Comparison of ENCODE assay signal across 10 cellular contexts in the genomic region with DNA sequence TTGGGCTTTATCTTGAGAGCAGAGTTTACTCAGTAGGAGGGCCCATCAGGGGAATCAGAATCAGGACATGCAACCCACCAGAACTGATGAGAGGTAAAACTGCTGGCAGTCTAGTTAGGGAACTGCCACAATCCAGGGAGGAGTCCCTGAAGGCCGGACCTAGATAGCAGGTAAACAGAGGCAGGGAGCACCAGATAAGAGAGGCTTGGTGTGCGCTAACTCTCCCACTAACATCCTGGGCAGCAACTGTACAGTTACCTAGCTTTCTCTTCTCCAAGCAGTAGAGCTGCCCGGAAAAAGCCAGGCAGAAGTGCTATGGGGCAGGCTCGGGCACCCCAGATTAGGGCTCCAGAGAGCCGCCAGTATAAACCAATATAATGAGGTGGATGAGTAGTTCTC. TPM values are rescaled to one million over a fixed set of nuclear protein-coding genes. Genes with fewer than 3 reads are reported as not detected.
A peak's percentile ranks its signal among the peaks of the same experiment; 100 is the strongest.
DNase-seq lines count a peak whose midpoint lies in the region; ATAC-seq and TF ChIP-seq lines count a peak whose summit lies in the region.
"Had no signal": no experiment of that assay in that cellular context is flagged by ENCODE, and none has a peak within 500 bp of the region (broad histone marks: within the 10 kb centered on the region; RNA-seq: fewer than 3 reads in every experiment).

No MANE protein-coding gene starts in this region.

- H3K36me3 ChIP-seq in HCT116 (ENCODE audit: control insufficient read depth in 1 of 2, insufficient read depth in 2 of 2, low read length in 2 of 2) = no peaks in the 10 kb centered on the region
- H3K36me3 ChIP-seq in iPS-18a (ENCODE audit: control insufficient read depth, low read depth, low read length) = no peaks in the 10 kb centered on the region

- ATAC-seq in HCT116 (no peak), GM21576 (IDR thresholded peaks at IDR 0.05; ENCODE audit: unreplicated experiment) (no peak), HG02970 (IDR thresholded peaks at IDR 0.05; ENCODE audit: low FRiP score, unreplicated experiment) (no peak)
- no peak for ATAC-seq in activated naive CD8-positive, alpha-beta T cell treated with anti-CD3 and anti-CD28 coated beads, Interleukin-2, amount 50 U/mL, for 24 hours

- RAD21 ChIA-PET in HCT116 (lab: Charles Lee; ENCODE audit: low non-redundant PET in 1 of 2, low total read pairs in 2 of 2, uncharacterized antibody in 2 of 2, unreplicated experiment in 2 of 2) = interaction anchor here in 1 of 2 experiments (0.7 to 1.1 kb wide), 2 partner anchors 122 to 144 kb away, joined by 3 read pairs; no protein-coding TSS in a partner anchor

- CTCF ChIA-PET in HCT116 (lab: Charles Lee) = interaction anchor here (2.3 kb wide), 1 partner anchor 144 kb away, joined by 6 read pairs; no protein-coding TSS in a partner anchor

- H3K4me3 ChIP-seq in HCT116 (replicated peaks in 1 of 2; ENCODE audit: low read depth in 1 of 2, low read length in 2 of 2) (no peak overlapping the region), iPS-18a (ENCODE audit: low read length) (peak overlapping the region; percentile 76), skin epidermis (no peak overlapping the region)

- no peaks in the 10 kb centered on the region for H3K36me3 Mint-ChIP-seq in activated naive CD8-positive, alpha-beta T cell treated with anti-CD3 and anti-CD28 coated beads, Interleukin-2, amount 50 U/mL, for 24 hours (ENCODE audit: low read depth)

- intact Hi-C loops in HCT116 (cut with micrococcal nuclease) = loop anchor here (10.0 kb wide), 1 partner anchor 388 kb away; no protein-coding TSS in a partner anchor

- H3K4me1 Mint-ChIP-seq in activated naive CD8-positive, alpha-beta T cell treated with anti-CD3 and anti-CD28 coated beads, Interleukin-2, amount 50 U/mL, for 24 hours = peaks cover 9% of the 10 kb centered on the region

- TF ChIP-seq POLR2A in HCT116 (IDR thresholded peaks at IDR 0.05; ENCODE audit: borderline replicate concordance, extremely low read depth, insufficient read depth, insufficient read length) = no peak

- no peak for TF ChIP-seq CTCF in HCT116 (IDR thresholded peaks at IDR 0.05 in 2 of 3, conservative IDR thresholded peaks at IDR 0.05 in 1 of 3; ENCODE audit: borderline replicate concordance in 1 of 3, insufficient read depth in 1 of 3, low read depth in 2 of 3, low read length in 2 of 3)

- H3K27ac Mint-ChIP-seq in activated naive CD8-positive, alpha-beta T cell treated with anti-CD3 and anti-CD28 coated beads, Interleukin-2, amount 50 U/mL, for 24 hours = no peak overlapping the region

- H3K79me2 ChIP-seq in HCT116 (ENCODE audit: insufficient read depth, low read length) = peaks cover 35% of the 10 kb centered on the region

- H3K4me2 ChIP-seq in HCT116 (ENCODE audit: low read length) = peak overlapping the region; percentile 82; the same call in 1 of the 2 replicates

- peaks cover 5 to 23% of the 10 kb centered on the region in 2 experiments; a peak in 3 of 4 replicates for H3K4me1 ChIP-seq in HCT116 (ENCODE audit: control insufficient read depth in 1 of 2, insufficient read depth in 2 of 2, low read length in 2 of 2)
- peaks cover 43% of the 10 kb centered on the region for H3K4me1 ChIP-seq in iPS-18a (ENCODE audit: control insufficient read depth, low read depth, low read length)

- no peak overlapping the region for H3K27ac ChIP-seq in HCT116 (ENCODE audit: low read depth, low read length)
- H3K27ac ChIP-seq in iPS-18a (ENCODE audit: low read length) = no peak overlapping the region
- H3K27ac ChIP-seq in skin epidermis = peak overlapping the region in 19 of 21 experiments; percentile 42 to 98 (median 96)

- POLR2A ChIA-PET in HCT116 (lab: Charles Lee) = no interaction called here

- no peaks in the 10 kb centered on the region for H3K9me3 Mint-ChIP-seq in activated naive CD8-positive, alpha-beta T cell treated with anti-CD3 and anti-CD28 coated beads, Interleukin-2, amount 50 U/mL, for 24 hours
- H3K9me3 Mint-ChIP-seq: activated naive CD8-positive, alpha-beta T cell treated with anti-CD3 and anti-CD28 coated beads, Interleukin-2, amount 10 ng/mL, durations not matched to agents 7 days and 5 days had no signal

- BruUV-seq in HCT116 (replicated peaks; lab: Mats Ljungman, UMichigan) = no TSS peak

- no peaks in the 10 kb centered on the region for H3K9me2 ChIP-seq in HCT116 (ENCODE audit: insufficient read depth)

- DNase-seq in HCT116 (ENCODE audit: low read depth, low spot score) (no peak), D341Med (ENCODE audit: low spot score) (no peak)
- no peak for DNase-seq in activated naive CD8-positive, alpha-beta T cell treated with anti-CD3 and anti-CD28 coated beads, Interleukin-2, amount 50 U/mL, for 24 hours
- DNase-seq in stimulated activated CD4-positive, alpha-beta T cell treated with anti-CD3 and anti-CD28 coated beads, Interleukin-4, amount 100 ng/mL, for 24 hours = no peak
- DNase-seq: activated CD4-positive, alpha-beta T cell treated with anti-CD3 and anti-CD28 coated beads for 1 hour; activated naive CD8-positive, alpha-beta T cell treated with anti-CD3 and anti-CD28 coated beads, Interleukin-2, amount 10 ng/mL, durations not matched to agents 7 days and 5 days had no signal

- no peaks in the 10 kb centered on the region for H4K20me1 ChIP-seq in HCT116 (ENCODE audit: insufficient read depth)

- H3K9me3 ChIP-seq in HCT116 (ENCODE audit: control insufficient read depth in 1 of 2, insufficient read depth in 1 of 2, low read depth in 1 of 2, low read length in 2 of 2) (no peaks in the 10 kb centered on the region), iPS-18a (ENCODE audit: control insufficient read depth, low read depth, low read length) (no peaks in the 10 kb centered on the region)

- H3K9ac ChIP-seq in HCT116 (ENCODE audit: low read length) (no peak overlapping the region), iPS-18a (ENCODE audit: low read length) (no peak overlapping the region)

- TF ChIP-seq RAD21 in HCT116 (IDR thresholded peaks at IDR 0.05; ENCODE audit: low read depth) = no peak

- peaks cover 34% of the 10 kb centered on the region for H3K27me3 Mint-ChIP-seq in activated naive CD8-positive, alpha-beta T cell treated with anti-CD3 and anti-CD28 coated beads, Interleukin-2, amount 50 U/mL, for 24 hours

- H3K4me3 Mint-ChIP-seq in activated naive CD8-positive, alpha-beta T cell treated with anti-CD3 and anti-CD28 coated beads, Interleukin-2, amount 50 U/mL, for 24 hours = peak overlapping the region; percentile 52

- H2AFZ ChIP-seq in HCT116 (ENCODE audit: low read depth, low read length, poor library complexity, severe bottlenecking) = no peak overlapping the region

- H3K27me3 ChIP-seq in HCT116 (ENCODE audit: insufficient read depth, low read length) = no peaks in the 10 kb centered on the region
- peaks cover 68% of the 10 kb centered on the region for H3K27me3 ChIP-seq in iPS-18a (ENCODE audit: control insufficient read depth, insufficient read depth, low read length)

TF ChIP-seq in HCT116, 20 proteins besides CTCF, POLR2A, EP300 and RAD21 (continues in another document):
- TF ChIP-seq, protein P1, sequence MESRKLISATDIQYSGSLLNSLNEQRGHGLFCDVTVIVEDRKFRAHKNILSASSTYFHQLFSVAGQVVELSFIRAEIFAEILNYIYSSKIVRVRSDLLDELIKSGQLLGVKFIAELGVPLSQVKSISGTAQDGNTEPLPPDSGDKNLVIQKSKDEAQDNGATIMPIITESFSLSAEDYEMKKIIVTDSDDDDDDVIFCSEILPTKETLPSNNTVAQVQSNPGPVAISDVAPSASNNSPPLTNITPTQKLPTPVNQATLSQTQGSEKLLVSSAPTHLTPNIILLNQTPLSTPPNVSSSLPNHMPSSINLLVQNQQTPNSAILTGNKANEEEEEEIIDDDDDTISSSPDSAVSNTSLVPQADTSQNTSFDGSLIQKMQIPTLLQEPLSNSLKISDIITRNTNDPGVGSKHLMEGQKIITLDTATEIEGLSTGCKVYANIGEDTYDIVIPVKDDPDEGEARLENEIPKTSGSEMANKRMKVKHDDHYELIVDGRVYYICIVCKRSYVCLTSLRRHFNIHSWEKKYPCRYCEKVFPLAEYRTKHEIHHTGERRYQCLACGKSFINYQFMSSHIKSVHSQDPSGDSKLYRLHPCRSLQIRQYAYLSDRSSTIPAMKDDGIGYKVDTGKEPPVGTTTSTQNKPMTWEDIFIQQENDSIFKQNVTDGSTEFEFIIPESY (IDR thresholded peaks at IDR 0.05; ENCODE audit: extremely low read depth, insufficient replicate concordance, low read length) = no peak
- TF ChIP-seq YY1 (IDR thresholded peaks at IDR 0.05; ENCODE audit: extremely low read depth, insufficient replicate concordance, low read depth, low read length) (no peak), ZFX (IDR thresholded peaks at IDR 0.05) (no peak), JUND (IDR thresholded peaks at IDR 0.05) (no peak), EZH2phosphoT487 (IDR thresholded peaks at IDR 0.05; ENCODE audit: borderline replicate concordance) (no peak), EGR1 (IDR thresholded peaks at IDR 0.05; ENCODE audit: low read depth) (no peak), POLR2AphosphoS5 (IDR thresholded peaks at IDR 0.05; ENCODE audit: low read depth, low read length) (no peak), FOSL1 (IDR thresholded peaks at IDR 0.05; ENCODE audit: low read depth) (no peak), CBX3 (IDR thresholded peaks at IDR 0.05; ENCODE audit: low read depth) (no peak), SP1 (IDR thresholded peaks at IDR 0.05; ENCODE audit: low read depth) (no peak), SIN3A (IDR thresholded peaks at IDR 0.05; ENCODE audit: low read depth) (no peak), ZNF274 (IDR thresholded peaks at IDR 0.05; ENCODE audit: low read depth, low read length) (no peak), TCF7L2 (IDR thresholded peaks at IDR 0.05; ENCODE audit: borderline replicate concordance, extremely low read depth, insufficient read depth, insufficient read length) (no peak), ELF1 (IDR thresholded peaks at IDR 0.05; ENCODE audit: borderline replicate concordance, low read depth) (no peak), EZH2 (IDR thresholded peaks at IDR 0.05) (no peak)
- TF ChIP-seq, protein P2, sequence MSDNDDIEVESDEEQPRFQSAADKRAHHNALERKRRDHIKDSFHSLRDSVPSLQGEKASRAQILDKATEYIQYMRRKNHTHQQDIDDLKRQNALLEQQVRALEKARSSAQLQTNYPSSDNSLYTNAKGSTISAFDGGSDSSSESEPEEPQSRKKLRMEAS (IDR thresholded peaks at IDR 0.05) = no peak
- TF ChIP-seq, protein P3, sequence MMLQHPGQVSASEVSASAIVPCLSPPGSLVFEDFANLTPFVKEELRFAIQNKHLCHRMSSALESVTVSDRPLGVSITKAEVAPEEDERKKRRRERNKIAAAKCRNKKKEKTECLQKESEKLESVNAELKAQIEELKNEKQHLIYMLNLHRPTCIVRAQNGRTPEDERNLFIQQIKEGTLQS (IDR thresholded peaks at IDR 0.05) = no peak

RNA-seq across cellular contexts. Expression of a gene that starts 0.9 kb away (rescaled TPM):
- total RNA-seq in HCT116 (2021; ENCODE audit: unreplicated experiment) = 27.6 TPM
- polyA plus RNA-seq in HCT116 (2012) = 8.8 and 9.6 TPM in 2 replicates

Comparison
In these comparisons a context has a peak if more than half of its experiments do, and no peak if none do; other contexts are left out.
1. H3K27ac ChIP-seq: peak in skin epidermis (19 of 21); none in HCT116 (single experiment) and iPS-18a (single experiment).